Comparison of ENCODE assay signal across 1 cellular context in genomic region chr3:50298836-50299637, GRCh38.
TF ChIP-seq lines count a peak whose summit lies in the region.

Gene HYAL3 (minus strand): TSS chr3:50299405. CDS start chr3:50295602, 3,803 bp downstream.
Gene NAA80 (minus strand): TSS chr3:50299405. CDS start chr3:50297463, 1,942 bp downstream.

TF ChIP-seq in HepG2, 621 proteins besides CTCF, POLR2A, EP300 and RAD21 (continued from another document and continues in another):
- TF ChIP-seq ARID4A (CRISPR knock-in tag; IDR thresholded peaks at IDR 0.05; ENCODE audit: borderline replicate concordance) (peak; percentile 79), ZFYVE20 (CRISPR knock-in tag; IDR thresholded peaks at IDR 0.05; ENCODE audit: borderline replicate concordance, low read depth) (no peak), NKX3-1 (CRISPR knock-in tag; IDR thresholded peaks at IDR 0.05) (peak; percentile 53; the same call in 1 of the 2 replicates), CSRNP1 (CRISPR knock-in tag; IDR thresholded peaks at IDR 0.05) (peak; percentile 39; the same call in 1 of the 2 replicates), HNF4G (IDR thresholded peaks at IDR 0.05; ENCODE audit: borderline replicate concordance, low read depth, low read length) (no peak), HNF4G (CRISPR knock-in tag; IDR thresholded peaks at IDR 0.05; ENCODE audit: borderline replicate concordance, low read depth) (no peak), HHEX (CRISPR knock-in tag; IDR thresholded peaks at IDR 0.05) (no peak), PTBP1 (IDR thresholded peaks at IDR 0.05; ENCODE audit: low read depth, low read length, poor library complexity, severe bottlenecking) (peak; percentile 74), AKAP8 (CRISPR knock-in tag; IDR thresholded peaks at IDR 0.05) (peak; percentile 96), PITX1 (CRISPR knock-in tag; IDR thresholded peaks at IDR 0.05) (0 out of 2 replicates have a peak, but pooled peaks have one; percentile 6), ZNF274 (CRISPR knock-in tag; IDR thresholded peaks at IDR 0.05) (peak; percentile 59; the same call in 1 of the 2 replicates), ZFP82 (CRISPR knock-in tag; IDR thresholded peaks at IDR 0.05; ENCODE audit: borderline replicate concordance) (no peak), HOXD1 (CRISPR knock-in tag; IDR thresholded peaks at IDR 0.05) (peak; percentile 84), RFX5 (IDR thresholded peaks at IDR 0.05; ENCODE audit: low read depth, low read length) (peak; percentile 8; the same call in 1 of the 2 replicates), ZNF256 (CRISPR knock-in tag; conservative IDR thresholded peaks at IDR 0.05) (no peak), ZNF570 (CRISPR knock-in tag; IDR thresholded peaks at IDR 0.05; ENCODE audit: borderline replicate concordance) (no peak), MXD4 (CRISPR knock-in tag; IDR thresholded peaks at IDR 0.05) (peak; percentile 43; the same call in 1 of the 2 replicates), NRL (CRISPR knock-in tag; IDR thresholded peaks at IDR 0.05; ENCODE audit: borderline replicate concordance) (peak; percentile 92), ZIK1 (CRISPR knock-in tag; IDR thresholded peaks at IDR 0.05; ENCODE audit: borderline replicate concordance, low read depth) (peak; percentile 86), NR0B2 (CRISPR knock-in tag; IDR thresholded peaks at IDR 0.05) (no peak; the same call in 1 of the 2 replicates), ZNF264 (CRISPR knock-in tag; IDR thresholded peaks at IDR 0.05) (no peak), ZFP41 (CRISPR knock-in tag; IDR thresholded peaks at IDR 0.05; ENCODE audit: borderline replicate concordance) (no peak), ZNF503 (CRISPR knock-in tag; IDR thresholded peaks at IDR 0.05) (0 out of 2 replicates have a peak, but pooled peaks have one; percentile 61), AGO2 (optimal IDR thresholded peaks at IDR 0.05; ENCODE audit: low read depth, low read length) (peak; percentile 99), HNF1B (CRISPR knock-in tag; IDR thresholded peaks at IDR 0.05) (peak; percentile 24; the same call in 1 of the 2 replicates), ZNF160 (CRISPR knock-in tag; IDR thresholded peaks at IDR 0.05) (0 out of 2 replicates have a peak, but pooled peaks have one; percentile 15), IKZF4 (CRISPR knock-in tag; IDR thresholded peaks at IDR 0.05; ENCODE audit: borderline replicate concordance, low read depth, not compliant biosample characterization) (peak; percentile 73), HDAC6 (IDR thresholded peaks at IDR 0.05; ENCODE audit: low read depth, low read length) (no peak), SIN3A (IDR thresholded peaks at IDR 0.05; ENCODE audit: borderline replicate concordance, low read depth, low read length) (0 out of 2 replicates have a peak, but pooled peaks have one; percentile 21), ARNTL (CRISPR knock-in tag; IDR thresholded peaks at IDR 0.05) (no peak), ZNF335 (CRISPR knock-in tag; IDR thresholded peaks at IDR 0.05) (peak; percentile 84), ZNF563 (CRISPR knock-in tag; IDR thresholded peaks at IDR 0.05) (0 out of 2 replicates have a peak, but pooled peaks have one; percentile 32), TBL1XR1 (IDR thresholded peaks at IDR 0.05; ENCODE audit: borderline replicate concordance, low read length, partially characterized antibody) (no peak), ZNF776 (CRISPR knock-in tag; IDR thresholded peaks at IDR 0.05) (peak; percentile 15; the same call in 1 of the 2 replicates), THYN1 (CRISPR knock-in tag; IDR thresholded peaks at IDR 0.05; ENCODE audit: borderline replicate concordance, low read depth) (no peak), ZNF362 (CRISPR knock-in tag; IDR thresholded peaks at IDR 0.05; ENCODE audit: borderline replicate concordance) (peak; percentile 27; the same call in 1 of the 2 replicates), CENPBD1 (CRISPR knock-in tag; IDR thresholded peaks at IDR 0.05; ENCODE audit: borderline replicate concordance, low read depth) (0 out of 2 replicates have a peak, but pooled peaks have one; percentile 32), GATAD2A (CRISPR knock-in tag; IDR thresholded peaks at IDR 0.05) (peak; percentile 31), ZNF589 (CRISPR knock-in tag; conservative IDR thresholded peaks at IDR 0.05) (peak; percentile 6; the same call in 1 of the 2 replicates), GMEB2 (CRISPR knock-in tag; IDR thresholded peaks at IDR 0.05; ENCODE audit: low read depth) (0 out of 2 replicates have a peak, but pooled peaks have one; percentile 27), CHD4 (IDR thresholded peaks at IDR 0.05; ENCODE audit: borderline replicate concordance, low read length) (peak; percentile 38; the same call in 1 of the 2 replicates), SOX13 (IDR thresholded peaks at IDR 0.05) (no peak), SOX13 (CRISPR knock-in tag; conservative IDR thresholded peaks at IDR 0.05 in 1 of 2, IDR thresholded peaks at IDR 0.05 in 1 of 2) (no peak), ZNF644 (CRISPR knock-in tag; IDR thresholded peaks at IDR 0.05; ENCODE audit: low read depth) (no peak), REST (IDR thresholded peaks at IDR 0.05; ENCODE audit: borderline replicate concordance in 1 of 2, low read depth in 1 of 2, low read length in 2 of 2) (0 out of 4 replicates have a peak, but pooled peaks of 1 of the 2 experiments have one; percentile 28)
